Comparison of ENCODE assay signal across 1 cellular context in genomic region chr13:60358453-60358852, GRCh38.
TF ChIP-seq lines count a peak whose summit lies in the region.

No MANE protein-coding gene starts in this region.

TF ChIP-seq in WTC11, 78 proteins besides CTCF, POLR2A, EP300 and RAD21 (continued from another document):
- TF ChIP-seq, protein P1, sequence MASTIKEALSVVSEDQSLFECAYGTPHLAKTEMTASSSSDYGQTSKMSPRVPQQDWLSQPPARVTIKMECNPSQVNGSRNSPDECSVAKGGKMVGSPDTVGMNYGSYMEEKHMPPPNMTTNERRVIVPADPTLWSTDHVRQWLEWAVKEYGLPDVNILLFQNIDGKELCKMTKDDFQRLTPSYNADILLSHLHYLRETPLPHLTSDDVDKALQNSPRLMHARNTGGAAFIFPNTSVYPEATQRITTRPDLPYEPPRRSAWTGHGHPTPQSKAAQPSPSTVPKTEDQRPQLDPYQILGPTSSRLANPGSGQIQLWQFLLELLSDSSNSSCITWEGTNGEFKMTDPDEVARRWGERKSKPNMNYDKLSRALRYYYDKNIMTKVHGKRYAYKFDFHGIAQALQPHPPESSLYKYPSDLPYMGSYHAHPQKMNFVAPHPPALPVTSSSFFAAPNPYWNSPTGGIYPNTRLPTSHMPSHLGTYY (CRISPR knock-in tag; IDR thresholded peaks at IDR 0.05) = no peak
- TF ChIP-seq ZNF317 (CRISPR knock-in tag; IDR thresholded peaks at IDR 0.05; ENCODE audit: borderline replicate concordance, low read depth) (no peak), ZNF121 (CRISPR knock-in tag; IDR thresholded peaks at IDR 0.05) (no peak), IRF1 (CRISPR knock-in tag; IDR thresholded peaks at IDR 0.05) (no peak), SP1 (CRISPR knock-in tag; conservative IDR thresholded peaks at IDR 0.05) (no peak), STAT6 (CRISPR knock-in tag; conservative IDR thresholded peaks at IDR 0.05; ENCODE audit: low read depth) (no peak), CBFB (CRISPR knock-in tag; IDR thresholded peaks at IDR 0.05; ENCODE audit: low read depth) (no peak), ZNF232 (CRISPR knock-in tag; IDR thresholded peaks at IDR 0.05) (no peak), OVOL2 (CRISPR knock-in tag; IDR thresholded peaks at IDR 0.05; ENCODE audit: borderline replicate concordance) (no peak), ZNF219 (CRISPR knock-in tag; IDR thresholded peaks at IDR 0.05; ENCODE audit: borderline replicate concordance) (no peak)
- TF ChIP-seq, protein P2, sequence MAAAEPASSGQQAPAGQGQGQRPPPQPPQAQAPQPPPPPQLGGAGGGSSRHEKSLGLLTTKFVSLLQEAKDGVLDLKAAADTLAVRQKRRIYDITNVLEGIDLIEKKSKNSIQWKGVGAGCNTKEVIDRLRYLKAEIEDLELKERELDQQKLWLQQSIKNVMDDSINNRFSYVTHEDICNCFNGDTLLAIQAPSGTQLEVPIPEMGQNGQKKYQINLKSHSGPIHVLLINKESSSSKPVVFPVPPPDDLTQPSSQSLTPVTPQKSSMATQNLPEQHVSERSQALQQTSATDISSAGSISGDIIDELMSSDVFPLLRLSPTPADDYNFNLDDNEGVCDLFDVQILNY (CRISPR knock-in tag; IDR thresholded peaks at IDR 0.05) = no peak
- TF ChIP-seq, protein P3, sequence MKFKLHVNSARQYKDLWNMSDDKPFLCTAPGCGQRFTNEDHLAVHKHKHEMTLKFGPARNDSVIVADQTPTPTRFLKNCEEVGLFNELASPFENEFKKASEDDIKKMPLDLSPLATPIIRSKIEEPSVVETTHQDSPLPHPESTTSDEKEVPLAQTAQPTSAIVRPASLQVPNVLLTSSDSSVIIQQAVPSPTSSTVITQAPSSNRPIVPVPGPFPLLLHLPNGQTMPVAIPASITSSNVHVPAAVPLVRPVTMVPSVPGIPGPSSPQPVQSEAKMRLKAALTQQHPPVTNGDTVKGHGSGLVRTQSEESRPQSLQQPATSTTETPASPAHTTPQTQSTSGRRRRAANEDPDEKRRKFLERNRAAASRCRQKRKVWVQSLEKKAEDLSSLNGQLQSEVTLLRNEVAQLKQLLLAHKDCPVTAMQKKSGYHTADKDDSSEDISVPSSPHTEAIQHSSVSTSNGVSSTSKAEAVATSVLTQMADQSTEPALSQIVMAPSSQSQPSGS (CRISPR knock-in tag; IDR thresholded peaks at IDR 0.05; ENCODE audit: borderline replicate concordance, low read depth) = no peak
TF ChIP-seq in WTC11: peak in this region for 0.
